25 cellular contexts compared by ENCODE assay signal in the genomic region with DNA sequence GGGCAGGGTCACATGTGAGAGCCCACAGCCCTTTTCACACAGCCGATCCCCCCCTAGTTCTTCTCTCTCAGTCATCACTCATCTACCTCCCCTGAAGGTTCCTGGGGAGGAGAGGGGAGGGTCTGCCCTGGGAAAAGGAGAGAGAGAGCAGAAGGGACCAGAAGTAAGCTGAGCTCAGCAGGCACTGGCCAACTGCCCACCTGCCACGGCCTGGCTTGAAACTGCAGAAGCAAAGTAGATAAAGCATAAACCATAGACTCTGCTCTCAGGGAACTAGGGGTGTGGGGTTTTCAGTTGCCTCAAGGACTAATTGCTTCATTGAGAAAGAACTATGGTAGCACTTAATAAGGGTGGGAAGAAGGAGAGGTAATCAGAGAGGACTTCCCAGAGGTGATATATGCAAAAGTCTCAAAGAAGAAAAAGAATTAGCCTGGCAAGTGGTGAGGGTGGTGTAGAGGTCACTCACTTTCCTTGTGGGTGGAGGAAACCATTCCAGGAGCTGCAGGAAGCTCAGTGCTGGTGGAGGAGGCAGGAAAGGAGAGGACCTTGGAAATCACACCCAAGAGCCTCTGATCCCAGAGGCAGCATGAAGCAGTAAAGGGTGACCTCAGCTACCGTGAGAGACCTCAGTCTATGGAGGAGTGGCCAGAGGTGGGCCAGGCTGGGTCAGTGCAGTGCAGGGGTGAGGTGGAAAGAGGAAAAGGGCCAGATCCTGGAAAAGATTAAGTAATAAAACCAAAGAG. TPM values are rescaled to one million over a fixed set of nuclear protein-coding genes. Genes with fewer than 3 reads are reported as not detected.
"Had no signal": no experiment of that assay in that cellular context is flagged by ENCODE, and none has a peak within 500 bp of the region (broad histone marks: within the 10 kb centered on the region; RNA-seq: fewer than 3 reads in every experiment).

No MANE protein-coding gene starts in this region.

- DNase-seq: activated CD4-positive, alpha-beta T cell treated with anti-CD3 and anti-CD28 coated beads, Interleukin-2, amount 10 ng/mL, durations not matched to agents 7 days and 5 days; activated CD8-positive, alpha-beta memory T cell treated with anti-CD3 and anti-CD28 coated beads, Interleukin-2, amount 50 U/mL, for 48 hours; activated CD8-positive, alpha-beta T cell treated with anti-CD3 and anti-CD28 coated beads, Interleukin-2, amount 10 ng/mL, durations not matched to agents 7 days and 5 days; activated effector memory CD4-positive, alpha-beta T cell treated with Interleukin-2 at 50 U/mL for 16 hours; activated naive CD4-positive, alpha-beta T cell treated with anti-CD3 and anti-CD28 coated beads, Interleukin-2, amount 10 ng/mL, durations not matched to agents 7 days and 5 days; activated T-cell treated with anti-CD3 and anti-CD28 coated beads, Interleukin-2, amount 50 U/mL, for 48 hours; cerebellar nuclear complex; dermis blood vessel endothelial cell; effector memory CD4-positive, alpha-beta T cell; foreskin keratinocyte; left cardiac atrium; occipital lobe; stimulated activated CD4-positive, alpha-beta T cell treated with anti-CD3 and anti-CD28 coated beads, Interleukin-2, amount 100 ng/mL, for 24 hours; stimulated activated naive CD8-positive, alpha-beta T cell treated with anti-CD3 and anti-CD28 coated beads, Interleukin-15, Interleukin-2, amounts not matched to agents 100 U/mL and 50 U/mL, for 24 hours; tibial artery; uterus had no signal

- H3K27ac Mint-ChIP-seq: activated CD4-positive, alpha-beta T cell treated with anti-CD3 and anti-CD28 coated beads, Interleukin-2, amount 10 ng/mL, durations not matched to agents 7 days and 5 days; activated CD8-positive, alpha-beta T cell treated with anti-CD3 and anti-CD28 coated beads, Interleukin-2, amount 10 ng/mL, durations not matched to agents 7 days and 5 days; activated naive CD4-positive, alpha-beta T cell treated with anti-CD3 and anti-CD28 coated beads, Interleukin-2, amount 10 ng/mL, durations not matched to agents 7 days and 5 days; T-helper 1 cell treated with Interleukin-12 subunit alpha and Interleukin-12 subunit beta and Interleukin-4 antibody, amounts not matched to agents 30 μg/mL and 1 μg/mL, for 36 hours had no signal

- H3K4me1 ChIP-seq: ascending aorta, foreskin keratinocyte, prostate gland, right atrium auricular region, uterus had no signal

- ATAC-seq: activated CD4-positive, CD25-positive, alpha-beta regulatory T cell treated with anti-CD3 and anti-CD28 coated beads, Interleukin-2, amount 50 U/mL, for 24 hours; activated CD8-positive, alpha-beta T cell treated with anti-CD3 and anti-CD28 coated beads, Interleukin-2, amount 10 ng/mL, durations not matched to agents 7 days and 5 days; foreskin keratinocyte; left cardiac atrium; natural killer cell treated with Interleukin-12 subunit alpha and Interleukin-12 subunit beta and Interleukin-15 and Interleukin-18, amount 100 ng/mL, for 72 hours; stimulated activated naive CD8-positive, alpha-beta T cell treated with anti-CD3 and anti-CD28 coated beads, Interleukin-15, Interleukin-2, amounts not matched to agents 100 U/mL and 50 U/mL, for 24 hours had no signal

- H3K4me3 ChIP-seq: ascending aorta, hepatocyte, lung, prostate gland, right atrium auricular region, tibial artery, uterus had no signal

- H3K27ac ChIP-seq: ascending aorta, epithelial cell of prostate, foreskin keratinocyte, hepatocyte, prostate gland, right atrium auricular region, tibial artery, uterus had no signal

- H3K27me3 Mint-ChIP-seq: natural killer cell treated with Interleukin-12 subunit alpha and Interleukin-12 subunit beta and Interleukin-15 and Interleukin-18, amount 100 ng/mL, for 72 hours had no signal

- H3K9me3 Mint-ChIP-seq: activated CD4-positive, alpha-beta T cell treated with anti-CD3 and anti-CD28 coated beads, Interleukin-2, amount 10 ng/mL, durations not matched to agents 7 days and 5 days; activated naive CD4-positive, alpha-beta T cell treated with anti-CD3 and anti-CD28 coated beads, Interleukin-2, amount 10 ng/mL, durations not matched to agents 7 days and 5 days; natural killer cell treated with Interleukin-12 subunit alpha and Interleukin-12 subunit beta and Interleukin-15 and Interleukin-18, amount 100 ng/mL, for 72 hours; T-helper 1 cell treated with Interleukin-12 subunit alpha and Interleukin-12 subunit beta and Interleukin-4 antibody, amounts not matched to agents 30 μg/mL and 1 μg/mL, for 36 hours had no signal

- H3K27me3 ChIP-seq: ascending aorta, right atrium auricular region, uterus had no signal

- H3K4me3 Mint-ChIP-seq: activated CD4-positive, alpha-beta T cell treated with anti-CD3 and anti-CD28 coated beads, Interleukin-2, amount 10 ng/mL, durations not matched to agents 7 days and 5 days; activated CD8-positive, alpha-beta T cell treated with anti-CD3 and anti-CD28 coated beads, Interleukin-2, amount 10 ng/mL, durations not matched to agents 7 days and 5 days; activated naive CD4-positive, alpha-beta T cell treated with anti-CD3 and anti-CD28 coated beads, Interleukin-2, amount 10 ng/mL, durations not matched to agents 7 days and 5 days; natural killer cell treated with Interleukin-12 subunit alpha and Interleukin-12 subunit beta and Interleukin-15 and Interleukin-18, amount 100 ng/mL, for 72 hours; T-helper 1 cell treated with Interleukin-12 subunit alpha and Interleukin-12 subunit beta and Interleukin-4 antibody, amounts not matched to agents 30 μg/mL and 1 μg/mL, for 36 hours had no signal

- H3K36me3 Mint-ChIP-seq: natural killer cell treated with Interleukin-12 subunit alpha and Interleukin-12 subunit beta and Interleukin-15 and Interleukin-18, amount 100 ng/mL, for 72 hours had no signal

- H3K9me3 ChIP-seq: ascending aorta, prostate gland, right atrium auricular region, uterus had no signal

- H3K36me3 ChIP-seq: ascending aorta, prostate gland, right atrium auricular region, tibial artery, uterus had no signal

RNA-seq across cellular contexts. Expression of a gene that starts 38.0 kb away (rescaled TPM):
- total RNA-seq: ascending aorta had no signal
